ENCODE assay signal across 27 cellular contexts in genomic region chr7:99368750-99369389, GRCh38. TPM values are rescaled to one million over a fixed set of nuclear protein-coding genes. Genes with fewer than 3 reads are reported as not detected.
DNase-seq lines count a peak whose midpoint lies in the region; ATAC-seq and TF ChIP-seq lines count a peak whose summit lies in the region.
"Had no signal": no experiment of that assay in that cellular context is flagged by ENCODE, and none has a peak within 500 bp of the region (broad histone marks: within the 10 kb centered on the region; RNA-seq: fewer than 3 reads in every experiment).

No MANE protein-coding gene starts in this region.

- ATAC-seq in stimulated activated naive CD8-positive, alpha-beta T cell treated with anti-CD3 and anti-CD28 coated beads, Interleukin-15, Interleukin-2, amounts not matched to agents 100 U/mL and 50 U/mL, for 24 hours = no peak
- ATAC-seq: GM12878; natural killer cell treated with Interleukin-12 subunit alpha and Interleukin-12 subunit beta and Interleukin-15 and Interleukin-18, amount 100 ng/mL, for 72 hours had no signal

- in situ Hi-C loops in mammary epithelial cell (cut with MboI; ENCODE audit: low sequenced_read_pairs in 2 of 2) = no loop called here

- TF ChIP-seq CTCF in choroid plexus epithelial cell (conservative IDR thresholded peaks at IDR 0.05; ENCODE audit: low read depth, low read length) (no peak), mammary epithelial cell (conservative IDR thresholded peaks at IDR 0.05 in 1 of 2, IDR thresholded peaks at IDR 0.05 in 1 of 2; ENCODE audit: extremely low read depth in 1 of 2, insufficient read depth in 1 of 2, low read depth in 1 of 2, low read length in 2 of 2) (no peak), MM.1S (IDR thresholded peaks at IDR 0.05; ENCODE audit: low read length) (no peak)

- no TSS peak for BruUV-seq in mammary epithelial cell (replicated peaks; lab: Mats Ljungman, UMichigan)

- H4K20me1 ChIP-seq in mammary epithelial cell (ENCODE audit: insufficient read depth, low read length) (no peaks in the 10 kb centered on the region), MM.1S (ENCODE audit: insufficient read depth, low read length) (no peaks in the 10 kb centered on the region)

- intact Hi-C loops in mammary epithelial cell (cut with micrococcal nuclease) = loop anchor here (5.0 kb wide), 1 partner anchor 1007 kb away; no protein-coding TSS in a partner anchor

- H3K9me3 Mint-ChIP-seq in stimulated activated naive CD8-positive, alpha-beta T cell treated with anti-CD3 and anti-CD28 coated beads, Interleukin-15, Interleukin-2, amounts not matched to agents 100 ng/mL and 50 ng/mL, for 24 hours = no peaks in the 10 kb centered on the region
- H3K9me3 Mint-ChIP-seq: central memory CD8-positive, alpha-beta T cell; immature natural killer cell; natural killer cell treated with Interleukin-12 subunit alpha and Interleukin-12 subunit beta and Interleukin-15 and Interleukin-18, amount 100 ng/mL, for 72 hours had no signal

- CTCF ChIA-PET in mammary epithelial cell (lab: Charles Lee; ENCODE audit: low non-redundant PET) = no interaction called here

- H3K9me3 ChIP-seq in mammary epithelial cell (replicated peaks; ENCODE audit: insufficient read depth, low read length) (no peaks in the 10 kb centered on the region), MM.1S (replicated peaks; ENCODE audit: insufficient read depth, low read length) (no peaks in the 10 kb centered on the region)
- H3K9me3 ChIP-seq: prostate gland had no signal

- H3K27ac Mint-ChIP-seq in stimulated activated naive CD8-positive, alpha-beta T cell treated with anti-CD3 and anti-CD28 coated beads, Interleukin-15, Interleukin-2, amounts not matched to agents 100 ng/mL and 50 ng/mL, for 24 hours = peak overlapping the region; percentile 22
- H3K27ac Mint-ChIP-seq: immature natural killer cell had no signal

- H3K4me3 Mint-ChIP-seq in stimulated activated naive CD8-positive, alpha-beta T cell treated with anti-CD3 and anti-CD28 coated beads, Interleukin-15, Interleukin-2, amounts not matched to agents 100 ng/mL and 50 ng/mL, for 24 hours = no peak overlapping the region
- H3K4me3 Mint-ChIP-seq: central memory CD8-positive, alpha-beta T cell; immature natural killer cell; natural killer cell treated with Interleukin-12 subunit alpha and Interleukin-12 subunit beta and Interleukin-15 and Interleukin-18, amount 100 ng/mL, for 72 hours had no signal

- no peaks in the 10 kb centered on the region for H3K79me2 ChIP-seq in mammary epithelial cell (ENCODE audit: insufficient read depth, low read length)
- H3K79me2 ChIP-seq in MM.1S (ENCODE audit: low read length) = no peaks in the 10 kb centered on the region

- H3K27me3 ChIP-seq in mammary epithelial cell (ENCODE audit: insufficient read depth, low read length) (no peaks in the 10 kb centered on the region), MM.1S (replicated peaks; ENCODE audit: insufficient read depth, low read length) (no peaks in the 10 kb centered on the region)

- peaks cover 14% of the 10 kb centered on the region for H3K4me1 Mint-ChIP-seq in stimulated activated naive CD8-positive, alpha-beta T cell treated with anti-CD3 and anti-CD28 coated beads, Interleukin-15, Interleukin-2, amounts not matched to agents 100 ng/mL and 50 ng/mL, for 24 hours (ENCODE audit: low read depth)
- H3K4me1 Mint-ChIP-seq: central memory CD8-positive, alpha-beta T cell had no signal

- no peaks in the 10 kb centered on the region for H3K27me3 Mint-ChIP-seq in stimulated activated naive CD8-positive, alpha-beta T cell treated with anti-CD3 and anti-CD28 coated beads, Interleukin-15, Interleukin-2, amounts not matched to agents 100 ng/mL and 50 ng/mL, for 24 hours
- H3K27me3 Mint-ChIP-seq: central memory CD8-positive, alpha-beta T cell; natural killer cell treated with Interleukin-12 subunit alpha and Interleukin-12 subunit beta and Interleukin-15 and Interleukin-18, amount 100 ng/mL, for 72 hours had no signal

- H3K4me2 ChIP-seq in mammary epithelial cell (ENCODE audit: insufficient read depth, low read depth, low read length) (no peak overlapping the region), MM.1S (ENCODE audit: low read depth, low read length) (no peak overlapping the region)

- H3K9ac ChIP-seq in mammary epithelial cell (ENCODE audit: insufficient read depth, low read length) (no peak overlapping the region), MM.1S (ENCODE audit: low read length) (no peak overlapping the region)

- DNase-seq in stimulated activated naive CD8-positive, alpha-beta T cell treated with anti-CD3 and anti-CD28 coated beads, Interleukin-15, Interleukin-2, amounts not matched to agents 100 U/mL and 50 U/mL, for 24 hours = no peak
- DNase-seq in choroid plexus epithelial cell (ENCODE audit: low read depth) (peak; percentile 39), myocyte (ENCODE audit: low read depth) (peak; percentile 37), mammary epithelial cell (no peak), GDM1 (lab: John Stamatoyannopoulos, UW) (no peak), MM.1S (no peak)
- no peak for DNase-seq in activated CD4-positive, CD25-positive, alpha-beta regulatory T cell (lab: John Stamatoyannopoulos, UW)
- DNase-seq: ACHN; activated effector memory CD4-positive, alpha-beta T cell treated with Interleukin-2 at 50 U/mL for 16 hours; amygdala; C1 segment of cervical spinal cord; DMS 273 treated with DMSO at 0.1 percent for 48 hours; effector memory CD4-positive, alpha-beta T cell; glutamatergic neuron; immature natural killer cell; NCI-H1436 treated with DMSO at 0.1 percent for 48 hours; NCI-H82; OCI-M1; stimulated activated CD4-positive, alpha-beta T cell treated with anti-CD3 and anti-CD28 coated beads, Interleukin-4, amount 100 ng/mL, for 1 hour; T-helper 2 cell had no signal

- H3K36me3 ChIP-seq in mammary epithelial cell (ENCODE audit: insufficient read depth, low read length) (peaks cover 8% of the 10 kb centered on the region), MM.1S (replicated peaks; ENCODE audit: insufficient read depth, low read length) (no peaks in the 10 kb centered on the region)
- H3K36me3 ChIP-seq: prostate gland had no signal

- H3F3A ChIP-seq in MM.1S (ENCODE audit: insufficient read depth, low read length) = no peaks in the 10 kb centered on the region

- 98% methylated on average over 10 of the region's 13 CpGs for WGBS in mammary epithelial cell (ENCODE audit: low coverage, missing lambda C conversion rate)

- dilution Hi-C loops in mammary epithelial cell (cut with HindIII; ENCODE audit: low sequenced_read_pairs) = no loop called here

- no peak overlapping the region for H3K27ac ChIP-seq in mammary epithelial cell (ENCODE audit: insufficient read depth, low read depth, low read length)
- H3K27ac ChIP-seq in MM.1S (ENCODE audit: low read length) = no peak overlapping the region
- H3K27ac ChIP-seq: prostate gland had no signal

- no peak overlapping the region for H2AFZ ChIP-seq in mammary epithelial cell (ENCODE audit: low read depth, low read length)
- no peak overlapping the region for H2AFZ ChIP-seq in MM.1S (ENCODE audit: low read length)

- H3K9me2 ChIP-seq in MM.1S (replicated peaks; ENCODE audit: insufficient read depth, low read length) = no peaks in the 10 kb centered on the region

- peaks cover 2% of the 10 kb centered on the region for H3K4me1 ChIP-seq in mammary epithelial cell (ENCODE audit: insufficient read depth, low read length)
- no peaks in the 10 kb centered on the region for H3K4me1 ChIP-seq in MM.1S (ENCODE audit: low read length)
- H3K4me1 ChIP-seq: prostate gland had no signal

- peaks cover 27% of the 10 kb centered on the region for H3K36me3 Mint-ChIP-seq in stimulated activated naive CD8-positive, alpha-beta T cell treated with anti-CD3 and anti-CD28 coated beads, Interleukin-15, Interleukin-2, amounts not matched to agents 100 ng/mL and 50 ng/mL, for 24 hours (ENCODE audit: low read depth)
- H3K36me3 Mint-ChIP-seq: natural killer cell treated with Interleukin-12 subunit alpha and Interleukin-12 subunit beta and Interleukin-15 and Interleukin-18, amount 100 ng/mL, for 72 hours had no signal

- H3K4me3 ChIP-seq in choroid plexus epithelial cell (ENCODE audit: low read depth, low read length) = no peak overlapping the region
- H3K4me3 ChIP-seq in mammary epithelial cell (replicated peaks in 1 of 3; ENCODE audit: insufficient read depth in 1 of 3, low read depth in 2 of 3, low read length in 3 of 3) = no peak overlapping the region
- H3K4me3 ChIP-seq in MM.1S (ENCODE audit: low read length) = no peak overlapping the region
- H3K4me3 ChIP-seq: GM12878, lung, prostate gland, skin epidermis had no signal

RNA-seq across cellular contexts. Expression of gene ARPC1B, which starts 5.7 kb away (rescaled TPM):
- total RNA-seq in myocyte (89.6 and 104 TPM in 2 replicates), mammary epithelial cell (100 to 1,000 TPM; 196 to 228 TPM)
- 253 TPM for polyA plus RNA-seq in myocyte (2012)
- 547 TPM for polyA plus RNA-seq in mammary epithelial cell
- polyA minus RNA-seq in mammary epithelial cell = 215 TPM

RNA-seq across cellular contexts. Expression of gene PDAP1, which starts 39.5 kb away (rescaled TPM):
- total RNA-seq in myocyte (208 and 220 TPM in 2 replicates), mammary epithelial cell (100 to 1,000 TPM in 1 of 2 donors, 10 to 100 TPM in 1; 23.0 to 182 TPM)
- 264 TPM for polyA plus RNA-seq in myocyte (2012)
- 60.9 TPM for polyA plus RNA-seq in mammary epithelial cell
- polyA minus RNA-seq in mammary epithelial cell = 30.6 TPM

RNA-seq across cellular contexts. Expression of gene BUD31, which starts 39.9 kb away (rescaled TPM):
- total RNA-seq in myocyte (87.1 and 92.2 TPM in 2 replicates), mammary epithelial cell (100 to 1,000 TPM in 1 of 2 donors, 10 to 100 TPM in 1; 52.3 to 140 TPM)
- polyA plus RNA-seq in myocyte (2012) = 121 TPM
- polyA plus RNA-seq in mammary epithelial cell = 59.9 TPM
- polyA minus RNA-seq in mammary epithelial cell = 26.9 TPM

RNA-seq across cellular contexts. Expression of gene ARPC1A, which starts 43.2 kb away (rescaled TPM):
- total RNA-seq in myocyte (89.4 and 116 TPM in 2 replicates), mammary epithelial cell (100 to 1,000 TPM; 177 to 218 TPM)
- polyA plus RNA-seq in myocyte (2012) = 138 TPM
- polyA plus RNA-seq in mammary epithelial cell = 249 TPM
- polyA minus RNA-seq in mammary epithelial cell = 373 TPM

Comparison
In these comparisons a context has a peak if more than half of its experiments do, and no peak if none do; other contexts are left out.
1. DNase-seq: peak in choroid plexus epithelial cell (single experiment) and myocyte (single experiment); none in stimulated activated naive CD8-positive, alpha-beta T cell treated with anti-CD3 and anti-CD28 coated beads, Interleukin-15, Interleukin-2, amounts not matched to agents 100 U/mL and 50 U/mL, for 24 hours (single experiment), mammary epithelial cell (single experiment), GDM1 (single experiment), activated CD4-positive, CD25-positive, alpha-beta regulatory T cell (0 of 4) and MM.1S (single experiment).